21 cellular contexts compared by ENCODE assay signal in the genomic region with DNA sequence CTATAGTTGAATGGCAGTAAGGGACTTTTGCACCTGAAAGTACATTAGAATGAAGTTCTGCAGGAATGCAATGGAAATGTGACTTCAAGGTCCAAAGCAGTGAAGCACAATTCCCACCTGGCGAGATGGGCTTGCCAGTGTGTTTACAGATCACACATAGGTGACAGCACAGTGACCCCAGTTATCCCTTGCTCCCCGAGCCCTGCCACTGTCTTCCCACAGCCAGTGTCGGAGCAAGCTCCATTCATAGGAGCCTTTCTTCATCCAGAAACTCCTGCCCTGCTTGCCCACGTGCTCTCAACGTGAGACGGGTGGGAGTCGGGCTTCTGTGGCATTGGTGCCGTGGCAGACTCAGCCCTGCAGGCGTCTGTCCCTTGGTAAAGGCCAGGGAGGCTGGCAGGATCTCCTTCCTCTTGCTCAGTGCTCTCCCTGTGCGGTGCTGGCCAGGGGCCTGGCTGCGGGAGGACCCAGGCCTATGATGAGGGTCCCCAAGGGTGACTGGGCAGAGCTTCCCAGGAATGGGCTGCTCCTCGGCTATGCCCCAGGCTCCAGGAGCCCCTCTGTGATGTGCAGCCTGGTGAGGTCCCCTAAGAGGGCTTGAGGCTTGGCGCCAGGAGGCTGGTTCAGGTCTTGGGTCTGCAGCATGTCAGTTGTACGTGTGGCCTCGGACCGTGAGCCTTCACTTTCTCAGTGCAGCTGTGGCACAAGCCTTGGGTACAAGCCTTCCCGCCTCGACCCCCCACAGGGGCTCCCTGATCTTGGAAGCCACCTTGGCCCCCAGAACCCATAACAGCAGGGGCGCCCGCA. TPM values are rescaled to one million over a fixed set of nuclear protein-coding genes. Genes with fewer than 3 reads are reported as not detected.
DNase-seq lines count a peak whose midpoint lies in the region; ATAC-seq and TF ChIP-seq lines count a peak whose summit lies in the region.
"Had no signal": no experiment of that assay in that cellular context is flagged by ENCODE, and none has a peak within 500 bp of the region (broad histone marks: within the 10 kb centered on the region; RNA-seq: fewer than 3 reads in every experiment).

No MANE protein-coding gene starts in this region.

- DNase-seq in activated naive CD8-positive, alpha-beta T cell treated with anti-CD3 and anti-CD28 coated beads, Interleukin-2, amount 10 ng/mL, durations not matched to agents 7 days and 5 days = no peak
- DNase-seq in activated naive CD8-positive, alpha-beta T cell treated with anti-CD3 and anti-CD28 coated beads, Interleukin-2, amount 50 U/mL, for 24 hours = no peak
- no peak for DNase-seq in Karpas-422
- DNase-seq in immature natural killer cell = no peak
- peak; percentile 61 for DNase-seq in type B pancreatic cell (ENCODE audit: extremely low spot score, unreplicated experiment)
- DNase-seq in caudate nucleus (lab: John Stamatoyannopoulos, UW) = no peak
- DNase-seq in GM20000 (ENCODE audit: low spot score) = no peak
- no peak for DNase-seq in uterus
- DNase-seq: activated CD8-positive, alpha-beta T cell treated with anti-CD3 and anti-CD28 coated beads for 36 hours; anterior cingulate cortex; Caco-2; gastrocnemius medialis; GOT3; midbrain; NCI-H1105 treated with DMSO at 0.1 percent for 48 hours; NCI-H510A; NK-92 treated with Interleukin-12 subunit alpha and Interleukin-12 subunit beta, amount 100 ng/mL, for 24 hours; RPMI8226; stimulated activated CD4-positive, alpha-beta T cell treated with anti-CD3 and anti-CD28 coated beads, Interleukin-12 subunit alpha, Interleukin-12 subunit beta, amount 100 ng/mL, for 4 hours had no signal

- peak overlapping the region; percentile 28; the same call in 1 of the 2 replicates for H3K9ac ChIP-seq in Karpas-422 (ENCODE audit: low read length)

- H4K20me1 ChIP-seq in Karpas-422 (ENCODE audit: insufficient read depth, low read depth, low read length) = 0 out of 2 replicates have a peak, but pooled peaks cover 4% of the 10 kb centered on the region

- ATAC-seq in activated naive CD8-positive, alpha-beta T cell treated with anti-CD3 and anti-CD28 coated beads, Interleukin-2, amount 10 ng/mL, durations not matched to agents 7 days and 5 days (ENCODE audit: low read depth) = no peak
- ATAC-seq in activated naive CD8-positive, alpha-beta T cell treated with anti-CD3 and anti-CD28 coated beads, Interleukin-2, amount 50 U/mL, for 24 hours = no peak
- ATAC-seq: activated CD8-positive, alpha-beta T cell treated with anti-CD3 and anti-CD28 coated beads for 36 hours; gastrocnemius medialis had no signal

- H2AFZ ChIP-seq in Karpas-422 (ENCODE audit: low read length) = no peak overlapping the region

- H3K4me3 ChIP-seq in Karpas-422 (ENCODE audit: low read length) (no peak overlapping the region; the same call in 1 of the 2 replicates), uterus (no peak overlapping the region)
- H3K4me3 ChIP-seq: gastrocnemius medialis, suprapubic skin had no signal

- H3K79me2 ChIP-seq in Karpas-422 (ENCODE audit: low read length) = no peaks in the 10 kb centered on the region

- no peaks in the 10 kb centered on the region for H3K9me2 ChIP-seq in Karpas-422 (replicated peaks; ENCODE audit: insufficient read depth, low read length)

- H3K9me3 Mint-ChIP-seq in activated naive CD8-positive, alpha-beta T cell treated with anti-CD3 and anti-CD28 coated beads, Interleukin-2, amount 10 ng/mL, durations not matched to agents 7 days and 5 days = no peaks in the 10 kb centered on the region
- no peaks in the 10 kb centered on the region for H3K9me3 Mint-ChIP-seq in activated naive CD8-positive, alpha-beta T cell treated with anti-CD3 and anti-CD28 coated beads, Interleukin-2, amount 50 U/mL, for 24 hours
- H3K9me3 Mint-ChIP-seq in immature natural killer cell (peaks cover 0 to 3% (median 0%) of the 10 kb centered on the region in 6 donors), type B pancreatic cell (no peaks in the 10 kb centered on the region)
- H3K9me3 Mint-ChIP-seq: activated CD8-positive, alpha-beta T cell treated with anti-CD3 and anti-CD28 coated beads for 36 hours had no signal

- no peak overlapping the region for H3K27ac ChIP-seq in Karpas-422 (ENCODE audit: low read length)
- no peak overlapping the region for H3K27ac ChIP-seq in caudate nucleus (ENCODE audit: low read depth, low read length)
- no peak overlapping the region for H3K27ac ChIP-seq in uterus
- H3K27ac ChIP-seq: gastrocnemius medialis, neutrophil, suprapubic skin had no signal

- POLR2A ChIA-PET in activated naive CD8-positive, alpha-beta T cell treated with anti-CD3 and anti-CD28 coated beads, Interleukin-2, amount 10 ng/mL, durations not matched to agents 7 days and 5 days (lab: Charles Lee) = interaction anchor here (0.5 kb wide), 1 partner anchor 27 kb away, joined by 4 read pairs; no protein-coding TSS in a partner anchor

- H3K4me2 ChIP-seq in Karpas-422 (ENCODE audit: low read depth, low read length, poor library complexity, severe bottlenecking) = peak overlapping the region; percentile 72

- H3K4me1 Mint-ChIP-seq in activated naive CD8-positive, alpha-beta T cell treated with anti-CD3 and anti-CD28 coated beads, Interleukin-2, amount 10 ng/mL, durations not matched to agents 7 days and 5 days = peaks cover 11% of the 10 kb centered on the region
- H3K4me1 Mint-ChIP-seq in activated naive CD8-positive, alpha-beta T cell treated with anti-CD3 and anti-CD28 coated beads, Interleukin-2, amount 50 U/mL, for 24 hours = peaks cover 23% of the 10 kb centered on the region
- H3K4me1 Mint-ChIP-seq in immature natural killer cell (peaks cover 0 to 9% of the 10 kb centered on the region in 2 donors), type B pancreatic cell (ENCODE audit: unreplicated experiment) (peaks cover 4% of the 10 kb centered on the region)

- H3K36me3 ChIP-seq in Karpas-422 (ENCODE audit: insufficient read depth, low read length) (no peaks in the 10 kb centered on the region), uterus (no peaks in the 10 kb centered on the region)
- H3K36me3 ChIP-seq: neutrophil had no signal

- no peak overlapping the region for H3K27ac Mint-ChIP-seq in activated naive CD8-positive, alpha-beta T cell treated with anti-CD3 and anti-CD28 coated beads, Interleukin-2, amount 10 ng/mL, durations not matched to agents 7 days and 5 days
- H3K27ac Mint-ChIP-seq in activated naive CD8-positive, alpha-beta T cell treated with anti-CD3 and anti-CD28 coated beads, Interleukin-2, amount 50 U/mL, for 24 hours = no peak overlapping the region
- H3K27ac Mint-ChIP-seq in immature natural killer cell (no peak overlapping the region), type B pancreatic cell (no peak overlapping the region)
- H3K27ac Mint-ChIP-seq: activated CD8-positive, alpha-beta T cell treated with anti-CD3 and anti-CD28 coated beads for 36 hours had no signal

- no peak for TF ChIP-seq CTCF in type B pancreatic cell (conservative IDR thresholded peaks at IDR 0.05)
- TF ChIP-seq CTCF in GM20000 (IDR thresholded peaks at IDR 0.05; ENCODE audit: extremely low read depth, missing control alignments) = no peak
- no peak for TF ChIP-seq CTCF in uterus (IDR thresholded peaks at IDR 0.05)

- H3K9me3 ChIP-seq in Karpas-422 (ENCODE audit: low read length) = no peaks in the 10 kb centered on the region
- H3K9me3 ChIP-seq in uterus = no peaks in the 10 kb centered on the region
- H3K9me3 ChIP-seq: Caco-2, gastrocnemius medialis, neutrophil, suprapubic skin had no signal

- no peaks in the 10 kb centered on the region for H3K36me3 Mint-ChIP-seq in activated naive CD8-positive, alpha-beta T cell treated with anti-CD3 and anti-CD28 coated beads, Interleukin-2, amount 10 ng/mL, durations not matched to agents 7 days and 5 days
- no peaks in the 10 kb centered on the region for H3K36me3 Mint-ChIP-seq in activated naive CD8-positive, alpha-beta T cell treated with anti-CD3 and anti-CD28 coated beads, Interleukin-2, amount 50 U/mL, for 24 hours (ENCODE audit: low read depth)
- H3K36me3 Mint-ChIP-seq in immature natural killer cell (no peaks in the 10 kb centered on the region), type B pancreatic cell (peaks cover 22% of the 10 kb centered on the region)

- no peak for TF ChIP-seq POLR2A in uterus (IDR thresholded peaks at IDR 0.05)

- H3K27me3 Mint-ChIP-seq in activated naive CD8-positive, alpha-beta T cell treated with anti-CD3 and anti-CD28 coated beads, Interleukin-2, amount 10 ng/mL, durations not matched to agents 7 days and 5 days = peaks cover 9% of the 10 kb centered on the region
- H3K27me3 Mint-ChIP-seq in activated naive CD8-positive, alpha-beta T cell treated with anti-CD3 and anti-CD28 coated beads, Interleukin-2, amount 50 U/mL, for 24 hours = no peaks in the 10 kb centered on the region
- peaks cover 0 to 3% (median 2%) of the 10 kb centered on the region in 3 donors for H3K27me3 Mint-ChIP-seq in immature natural killer cell (ENCODE audit: low read depth in 3 of 3)
- H3K27me3 Mint-ChIP-seq in type B pancreatic cell = peaks cover 20% of the 10 kb centered on the region
- H3K27me3 Mint-ChIP-seq: activated CD8-positive, alpha-beta T cell treated with anti-CD3 and anti-CD28 coated beads for 36 hours had no signal

- H3K27me3 ChIP-seq in Karpas-422 (ENCODE audit: low read length) = peaks cover 2% of the 10 kb centered on the region; the same call in 1 of the 2 replicates
- no peaks in the 10 kb centered on the region for H3K27me3 ChIP-seq in uterus
- H3K27me3 ChIP-seq: gastrocnemius medialis, suprapubic skin had no signal

- intact Hi-C loops in uterus (cut with DNase I; ENCODE audit: low total_unique reads) = no loop called here

- peak overlapping the region; percentile 64 for H3K4me3 Mint-ChIP-seq in activated naive CD8-positive, alpha-beta T cell treated with anti-CD3 and anti-CD28 coated beads, Interleukin-2, amount 10 ng/mL, durations not matched to agents 7 days and 5 days
- H3K4me3 Mint-ChIP-seq in activated naive CD8-positive, alpha-beta T cell treated with anti-CD3 and anti-CD28 coated beads, Interleukin-2, amount 50 U/mL, for 24 hours = no peak overlapping the region
- H3K4me3 Mint-ChIP-seq in immature natural killer cell = peak overlapping the region in 4 of 5 donors; percentile 38 to 68 (median 61)
- no peak overlapping the region for H3K4me3 Mint-ChIP-seq in type B pancreatic cell

- H3K4me1 ChIP-seq in Karpas-422 (ENCODE audit: low read length) (peaks cover 85% of the 10 kb centered on the region), uterus (no peaks in the 10 kb centered on the region)
- H3K4me1 ChIP-seq: Caco-2, gastrocnemius medialis had no signal

RNA-seq across cellular contexts. Expression of gene SNED1, which starts 40.2 kb away (rescaled TPM):
- 10 to 100 TPM; 14.5 to 18.7 TPM for total RNA-seq in activated naive CD8-positive, alpha-beta T cell treated with anti-CD3 and anti-CD28 coated beads, Interleukin-2, amount 10 ng/mL, durations not matched to agents 7 days and 5 days
- 1.9 and 25.3 TPM in 2 replicates for total RNA-seq in Karpas-422 (2014; rRNA removed; shearing (Covaris generic); ENCODE audit: low replicate concordance)
- under 1 TPM in 2 of 3 donors, not detected in 1; 0.24 to 0.56 TPM for polyA plus RNA-seq in immature natural killer cell
- total RNA-seq in type B pancreatic cell (ENCODE audit: low replicate concordance) (9.7 and 140 TPM in 2 replicates), uterus (10 to 100 TPM; 18.5 to 87.1 (median 21.9) TPM)
- total RNA-seq: Caco-2 had no signal

Comparison
In these comparisons a context has a peak if more than half of its experiments do, and no peak if none do; other contexts are left out.
1. H3K4me3 Mint-ChIP-seq: peak in activated naive CD8-positive, alpha-beta T cell treated with anti-CD3 and anti-CD28 coated beads, Interleukin-2, amount 10 ng/mL, durations not matched to agents 7 days and 5 days (single experiment) and immature natural killer cell (4 of 5); none in activated naive CD8-positive, alpha-beta T cell treated with anti-CD3 and anti-CD28 coated beads, Interleukin-2, amount 50 U/mL, for 24 hours (single experiment) and type B pancreatic cell (single experiment).